ENCODE assay signal across 2 cellular contexts in the genomic region with DNA sequence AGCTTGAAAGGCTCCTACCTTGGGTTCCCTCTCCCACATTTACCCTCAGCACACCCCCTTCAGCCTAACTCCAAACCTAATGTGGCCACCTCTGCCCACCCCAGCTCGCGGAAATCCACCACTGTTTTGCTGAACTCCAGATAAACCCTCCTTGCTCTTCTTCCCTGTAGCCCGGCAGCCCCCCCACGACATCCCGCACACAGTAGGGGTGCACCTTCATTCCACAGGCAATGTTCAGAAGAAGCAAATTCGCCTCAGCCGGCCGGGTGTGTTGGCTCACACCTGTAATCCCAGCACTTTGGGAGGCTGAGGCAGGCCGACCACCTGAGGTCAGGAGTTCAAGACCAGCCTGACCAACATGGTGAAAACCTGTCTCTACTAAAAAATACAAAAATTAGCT.
TF ChIP-seq lines count a peak whose summit lies in the region.

No MANE protein-coding gene starts in this region.

TF ChIP-seq in GM23338, 12 proteins besides CTCF, POLR2A, EP300 and RAD21:
- TF ChIP-seq EZH2phosphoT487 (IDR thresholded peaks at IDR 0.05; ENCODE audit: unreplicated experiment) (no peak), JUNB (IDR thresholded peaks at IDR 0.05; ENCODE audit: unreplicated experiment) (no peak)

TF ChIP-seq in WTC11, 78 proteins besides CTCF, POLR2A, EP300 and RAD21:
- TF ChIP-seq GABPB1 (CRISPR knock-in tag; IDR thresholded peaks at IDR 0.05) (no peak), ZBTB21 (CRISPR knock-in tag; IDR thresholded peaks at IDR 0.05; ENCODE audit: borderline replicate concordance) (no peak), FOXJ3 (CRISPR knock-in tag; IDR thresholded peaks at IDR 0.05; ENCODE audit: borderline replicate concordance) (no peak), ZNF425 (CRISPR knock-in tag; conservative IDR thresholded peaks at IDR 0.05) (no peak), JUN (CRISPR knock-in tag; IDR thresholded peaks at IDR 0.05) (no peak), ZNF416 (CRISPR knock-in tag; IDR thresholded peaks at IDR 0.05) (no peak), RORB (CRISPR knock-in tag; IDR thresholded peaks at IDR 0.05) (no peak), ZNF138 (CRISPR knock-in tag; conservative IDR thresholded peaks at IDR 0.05) (no peak), ZNF219 (CRISPR knock-in tag; IDR thresholded peaks at IDR 0.05; ENCODE audit: borderline replicate concordance) (no peak), ZNF232 (CRISPR knock-in tag; IDR thresholded peaks at IDR 0.05) (no peak), ERG (CRISPR knock-in tag; IDR thresholded peaks at IDR 0.05) (no peak), IRF1 (CRISPR knock-in tag; IDR thresholded peaks at IDR 0.05) (no peak), SMAD3 (CRISPR knock-in tag; IDR thresholded peaks at IDR 0.05; ENCODE audit: borderline replicate concordance) (no peak), ZNF671 (CRISPR knock-in tag; IDR thresholded peaks at IDR 0.05) (no peak), CREB1 (CRISPR knock-in tag; IDR thresholded peaks at IDR 0.05) (no peak), CBFB (CRISPR knock-in tag; IDR thresholded peaks at IDR 0.05; ENCODE audit: low read depth) (no peak)
- TF ChIP-seq, protein P1, sequence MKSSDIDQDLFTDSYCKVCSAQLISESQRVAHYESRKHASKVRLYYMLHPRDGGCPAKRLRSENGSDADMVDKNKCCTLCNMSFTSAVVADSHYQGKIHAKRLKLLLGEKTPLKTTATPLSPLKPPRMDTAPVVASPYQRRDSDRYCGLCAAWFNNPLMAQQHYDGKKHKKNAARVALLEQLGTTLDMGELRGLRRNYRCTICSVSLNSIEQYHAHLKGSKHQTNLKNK (CRISPR knock-in tag; IDR thresholded peaks at IDR 0.05): no peak
- TF ChIP-seq, protein P2, sequence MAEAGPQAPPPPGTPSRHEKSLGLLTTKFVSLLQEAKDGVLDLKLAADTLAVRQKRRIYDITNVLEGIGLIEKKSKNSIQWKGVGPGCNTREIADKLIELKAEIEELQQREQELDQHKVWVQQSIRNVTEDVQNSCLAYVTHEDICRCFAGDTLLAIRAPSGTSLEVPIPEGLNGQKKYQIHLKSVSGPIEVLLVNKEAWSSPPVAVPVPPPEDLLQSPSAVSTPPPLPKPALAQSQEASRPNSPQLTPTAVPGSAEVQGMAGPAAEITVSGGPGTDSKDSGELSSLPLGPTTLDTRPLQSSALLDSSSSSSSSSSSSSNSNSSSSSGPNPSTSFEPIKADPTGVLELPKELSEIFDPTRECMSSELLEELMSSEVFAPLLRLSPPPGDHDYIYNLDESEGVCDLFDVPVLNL (CRISPR knock-in tag; IDR thresholded peaks at IDR 0.05; ENCODE audit: borderline replicate concordance, low read depth): no peak
